23 cellular contexts compared by ENCODE assay signal in the genomic region with DNA sequence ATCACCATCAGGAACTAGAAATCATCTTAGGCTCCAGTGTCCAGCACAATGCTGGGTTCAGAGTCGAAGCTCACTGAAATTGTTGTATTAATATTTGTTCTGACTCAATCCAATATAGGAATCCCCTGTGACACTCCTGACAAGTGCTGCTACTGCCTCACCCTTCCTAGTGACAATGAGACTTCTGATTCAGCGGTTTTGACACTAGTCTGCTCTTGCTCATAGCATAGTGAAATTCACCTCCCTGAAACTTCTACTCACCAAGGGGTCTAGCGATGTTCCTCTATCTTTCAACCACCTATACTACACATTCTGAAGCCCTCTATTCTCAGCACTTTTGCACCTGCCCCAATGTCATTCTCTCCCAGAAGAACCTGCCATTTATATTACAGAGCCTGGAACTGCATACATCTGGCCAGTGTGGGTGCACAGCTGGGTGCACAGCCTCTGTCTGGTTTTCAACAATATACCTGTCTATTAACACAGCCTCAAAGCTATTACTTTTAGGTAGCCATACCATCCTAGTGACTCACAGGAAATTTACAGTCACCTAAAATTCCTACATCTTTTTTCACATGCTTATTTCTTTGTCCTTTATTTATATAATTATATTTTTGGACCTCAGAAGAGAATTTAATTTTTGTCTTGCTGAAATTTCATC.
DNase-seq lines count a peak whose midpoint lies in the region; ATAC-seq and TF ChIP-seq lines count a peak whose summit lies in the region.
"Had no signal": no experiment of that assay in that cellular context is flagged by ENCODE, and none has a peak within 500 bp of the region (broad histone marks: within the 10 kb centered on the region; RNA-seq: fewer than 3 reads in every experiment).

No MANE protein-coding gene starts in this region.

- 87 to 88% methylated on average over 3 of the region's 3 CpGs for WGBS in endodermal cell (ENCODE audit: insufficient coverage in 1 of 2, insufficient read length in 1 of 2), 2 experiments

- H3K36me3 Mint-ChIP-seq in activated CD4-positive, alpha-beta T cell treated with anti-CD3 and anti-CD28 coated beads for 36 hours (ENCODE audit: low read depth): peaks cover 28% of the 10 kb centered on the region
- peaks cover 22% of the 10 kb centered on the region for H3K36me3 Mint-ChIP-seq in activated naive CD8-positive, alpha-beta T cell treated with anti-CD3 and anti-CD28 coated beads, Interleukin-2, amount 50 U/mL, for 24 hours (ENCODE audit: low read depth)
- peaks cover 17% of the 10 kb centered on the region for H3K36me3 Mint-ChIP-seq in nephron (ENCODE audit: low read depth)
- H3K36me3 Mint-ChIP-seq in endodermal cell (ENCODE audit: low read depth): peaks cover 6% of the 10 kb centered on the region

- H3K9ac ChIP-seq in endodermal cell (ENCODE audit: extremely low read depth, low read length, poor library complexity, severe bottlenecking): no peak overlapping the region
- H3K9ac ChIP-seq: parathyroid adenoma had no signal

- TF ChIP-seq CTCF in nephron (IDR thresholded peaks at IDR 0.05; ENCODE audit: unreplicated experiment in 3 of 3) (no peak), endodermal cell (conservative IDR thresholded peaks at IDR 0.05) (no peak)

- no peak overlapping the region for H3K4me3 ChIP-seq in endodermal cell (ENCODE audit: low read length)
- H3K4me3 ChIP-seq: coronary artery, sigmoid colon, upper lobe of left lung had no signal

- no peaks in the 10 kb centered on the region for H3K27me3 Mint-ChIP-seq in activated CD4-positive, alpha-beta T cell treated with anti-CD3 and anti-CD28 coated beads for 36 hours
- no peaks in the 10 kb centered on the region for H3K27me3 Mint-ChIP-seq in activated naive CD8-positive, alpha-beta T cell treated with anti-CD3 and anti-CD28 coated beads, Interleukin-2, amount 50 U/mL, for 24 hours
- H3K27me3 Mint-ChIP-seq in nephron (ENCODE audit: low read depth) (no peaks in the 10 kb centered on the region), endodermal cell (ENCODE audit: insufficient read depth) (no peaks in the 10 kb centered on the region)
- H3K27me3 Mint-ChIP-seq: activated B cell treated with CpG ODN at 0.5 μM for 24 hours had no signal

- H3K9me3 ChIP-seq in endodermal cell (ENCODE audit: control insufficient read depth, low read length): no peaks in the 10 kb centered on the region
- H3K9me3 ChIP-seq: BE2C, Caco-2, sigmoid colon, upper lobe of left lung had no signal

- no peak for DNase-seq in activated CD4-positive, alpha-beta T cell treated with anti-CD3 and anti-CD28 coated beads for 36 hours
- DNase-seq in activated CD4-positive, alpha-beta T cell treated with anti-CD3 and anti-CD28 coated beads, Interleukin-2, amount 50 U/mL, for 48 hours: no peak
- DNase-seq in NCI-H2171 (lab: John Stamatoyannopoulos, UW) (peak; percentile 1), hepatic stellate cell (ENCODE audit: low spot score) (no peak), endodermal cell (no peak), NCI-H1417 treated with DMSO at 0.1 percent for 48 hours (lab: John Stamatoyannopoulos, UW) (no peak)
- DNase-seq in activated naive CD8-positive, alpha-beta T cell treated with anti-CD3 and anti-CD28 coated beads, Interleukin-2, amount 50 U/mL, for 24 hours: no peak
- DNase-seq: activated B cell treated with CpG ODN at 0.5 μM for 24 hours, Caco-2, KG1, mesendoderm, natural killer cell, NCI-H1048, NCI-H524, SHP77 treated with DMSO at 0.1 percent for 48 hours, upper lobe of left lung had no signal

- POLR2A ChIA-PET in activated CD4-positive, alpha-beta T cell treated with anti-CD3 and anti-CD28 coated beads for 36 hours (lab: Charles Lee): interaction anchor here (0.7 kb wide), 2 partner anchors 14 to 30 kb away, joined by 3 to 4 read pairs; no protein-coding TSS in a partner anchor

- no peaks in the 10 kb centered on the region for H3K36me3 ChIP-seq in endodermal cell (ENCODE audit: control insufficient read depth, insufficient read depth, low read length)
- H3K36me3 ChIP-seq: BE2C had no signal

- CTCF ChIA-PET in activated CD4-positive, alpha-beta T cell treated with anti-CD3 and anti-CD28 coated beads for 36 hours (lab: Charles Lee): interaction anchor here (0.7 to 1.6 kb wide), 6 partner anchors 15 to 155 kb away, joined by 3 to 10 read pairs (median 4); no protein-coding TSS in a partner anchor

- no peak overlapping the region for H3K27ac ChIP-seq in endodermal cell (ENCODE audit: low read depth, low read length)
- H3K27ac ChIP-seq: brain microvascular endothelial cell, coronary artery, parathyroid adenoma had no signal

- H3K27ac Mint-ChIP-seq in activated CD4-positive, alpha-beta T cell treated with anti-CD3 and anti-CD28 coated beads for 36 hours: no peak overlapping the region
- peak overlapping the region; percentile 64 for H3K27ac Mint-ChIP-seq in activated naive CD8-positive, alpha-beta T cell treated with anti-CD3 and anti-CD28 coated beads, Interleukin-2, amount 50 U/mL, for 24 hours
- H3K27ac Mint-ChIP-seq in nephron (peak overlapping the region in 2 of 3 experiments; percentile 22 to 48), endodermal cell (no peak overlapping the region)
- H3K27ac Mint-ChIP-seq: activated B cell treated with CpG ODN at 0.5 μM for 24 hours, natural killer cell had no signal

- H3K27me3 ChIP-seq in endodermal cell (ENCODE audit: control insufficient read depth, insufficient read depth, low read length, poor library complexity, severe bottlenecking): no peaks in the 10 kb centered on the region
- H3K27me3 ChIP-seq: brain microvascular endothelial cell, sigmoid colon, upper lobe of left lung had no signal

- no peaks in the 10 kb centered on the region for H3K9me3 Mint-ChIP-seq in activated CD4-positive, alpha-beta T cell treated with anti-CD3 and anti-CD28 coated beads for 36 hours (ENCODE audit: low read depth)
- H3K9me3 Mint-ChIP-seq in activated naive CD8-positive, alpha-beta T cell treated with anti-CD3 and anti-CD28 coated beads, Interleukin-2, amount 50 U/mL, for 24 hours: no peaks in the 10 kb centered on the region
- no peaks in the 10 kb centered on the region for H3K9me3 Mint-ChIP-seq in nephron
- H3K9me3 Mint-ChIP-seq in endodermal cell: no peaks in the 10 kb centered on the region
- H3K9me3 Mint-ChIP-seq: activated B cell treated with CpG ODN at 0.5 μM for 24 hours, HFFc6, natural killer cell had no signal

- intact Hi-C loops in activated CD4-positive, alpha-beta T cell treated with anti-CD3 and anti-CD28 coated beads for 36 hours (cut with DNase I, micrococcal nuclease): loop anchor here in 1 of 2 experiments (1.0 to 2.0 kb wide), 2 partner anchors 15 to 36 kb away; no protein-coding TSS in a partner anchor

- H3K4me1 Mint-ChIP-seq in activated CD4-positive, alpha-beta T cell treated with anti-CD3 and anti-CD28 coated beads for 36 hours: peaks cover 17% of the 10 kb centered on the region
- H3K4me1 Mint-ChIP-seq in activated naive CD8-positive, alpha-beta T cell treated with anti-CD3 and anti-CD28 coated beads, Interleukin-2, amount 50 U/mL, for 24 hours: peaks cover 26% of the 10 kb centered on the region
- peaks cover 67% of the 10 kb centered on the region for H3K4me1 Mint-ChIP-seq in nephron
- H3K4me1 Mint-ChIP-seq in endodermal cell: peaks cover 7% of the 10 kb centered on the region
- H3K4me1 Mint-ChIP-seq: natural killer cell had no signal

- no peak overlapping the region for H3K4me3 Mint-ChIP-seq in activated CD4-positive, alpha-beta T cell treated with anti-CD3 and anti-CD28 coated beads for 36 hours
- no peak overlapping the region for H3K4me3 Mint-ChIP-seq in activated naive CD8-positive, alpha-beta T cell treated with anti-CD3 and anti-CD28 coated beads, Interleukin-2, amount 50 U/mL, for 24 hours
- H3K4me3 Mint-ChIP-seq in nephron: no peak overlapping the region
- no peak overlapping the region for H3K4me3 Mint-ChIP-seq in endodermal cell
- H3K4me3 Mint-ChIP-seq: activated B cell treated with CpG ODN at 0.5 μM for 24 hours, natural killer cell had no signal

- peak; percentile 45 for ATAC-seq in activated CD4-positive, alpha-beta T cell treated with anti-CD3 and anti-CD28 coated beads for 36 hours
- ATAC-seq in activated naive CD8-positive, alpha-beta T cell treated with anti-CD3 and anti-CD28 coated beads, Interleukin-2, amount 50 U/mL, for 24 hours: peak; percentile 48
- ATAC-seq: natural killer cell had no signal

- H3K4me1 ChIP-seq in endodermal cell (ENCODE audit: control insufficient read depth, insufficient read depth, low read length): no peaks in the 10 kb centered on the region
- H3K4me1 ChIP-seq: BE2C, Caco-2, parathyroid adenoma had no signal

Comparison
In these comparisons a context has a peak if more than half of its experiments do, and no peak if none do; other contexts are left out.
1. H3K27ac Mint-ChIP-seq: peak in activated naive CD8-positive, alpha-beta T cell treated with anti-CD3 and anti-CD28 coated beads, Interleukin-2, amount 50 U/mL, for 24 hours (single experiment) and nephron (2 of 3); none in activated CD4-positive, alpha-beta T cell treated with anti-CD3 and anti-CD28 coated beads for 36 hours (single experiment) and endodermal cell (single experiment).